In the genomic region with DNA sequence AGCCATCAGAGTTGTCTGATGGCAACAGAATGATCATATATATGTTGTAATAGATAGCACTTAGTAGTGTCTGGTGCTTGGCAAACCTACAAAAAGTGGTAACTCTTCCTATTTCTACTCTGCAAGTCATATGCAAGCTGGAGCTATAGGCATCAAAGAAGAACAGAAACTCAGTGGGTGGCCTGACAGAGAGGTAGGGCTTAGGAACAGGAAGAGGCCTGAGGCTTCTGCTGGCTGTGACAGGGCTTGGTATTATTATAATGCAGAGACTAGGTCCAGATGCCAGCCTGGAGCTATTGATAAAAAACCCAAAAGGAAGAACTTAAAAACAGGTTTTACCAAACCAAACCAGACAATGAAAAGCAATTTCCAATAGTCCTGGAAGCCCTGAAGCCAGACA, we compare ENCODE assay signal across 7 cellular contexts. TPM values are rescaled to one million over a fixed set of nuclear protein-coding genes. Genes with fewer than 3 reads are reported as not detected.
DNase-seq lines count a peak whose midpoint lies in the region; ATAC-seq and TF ChIP-seq lines count a peak whose summit lies in the region.

No MANE protein-coding gene starts in this region.

- TF ChIP-seq CTCF in OCI-LY3 (IDR thresholded peaks at IDR 0.05; ENCODE audit: low read depth, low read length) (no peak), neural crest cell (conservative IDR thresholded peaks at IDR 0.05) (no peak)

- DNase-seq in neural crest cell (ENCODE audit: low read depth, low spot score), result no peak
- no peak for DNase-seq in D341Med (ENCODE audit: low spot score)
- no peak for DNase-seq in GOT3 (lab: John Stamatoyannopoulos, UW)

- peaks cover 2% of the 10 kb centered on the region for H3K4me1 Mint-ChIP-seq in neural crest cell

- H3K4me1 ChIP-seq in OCI-LY3 (ENCODE audit: low read length), result peaks cover 38% of the 10 kb centered on the region

- H3K4me3 Mint-ChIP-seq in neural crest cell, result peak overlapping the region; percentile 4

- peak overlapping the region; percentile 55 for H3K9ac ChIP-seq in OCI-LY3 (ENCODE audit: low read length)

- H3K36me3 ChIP-seq in OCI-LY3 (replicated peaks; ENCODE audit: low read depth, low read length), result peaks cover 51% of the 10 kb centered on the region

- H3K36me3 Mint-ChIP-seq in neural crest cell (ENCODE audit: low read depth), result peaks cover 13% of the 10 kb centered on the region

- no peaks in the 10 kb centered on the region for H3K9me3 ChIP-seq in OCI-LY3 (ENCODE audit: insufficient read depth, low read length)

- peak; percentile 41 for ATAC-seq in GM19043 (IDR thresholded peaks at IDR 0.05; ENCODE audit: low read depth, unreplicated experiment)
- ATAC-seq in HG02840 (IDR thresholded peaks at IDR 0.05; ENCODE audit: low FRiP score, unreplicated experiment), result peak; percentile 25
- ATAC-seq in HG03097 (IDR thresholded peaks at IDR 0.05; ENCODE audit: low FRiP score, unreplicated experiment), result no peak

- no peaks in the 10 kb centered on the region for H3K27me3 Mint-ChIP-seq in neural crest cell (ENCODE audit: low read depth)

- no peaks in the 10 kb centered on the region for H3K9me3 Mint-ChIP-seq in neural crest cell

- peak overlapping the region; percentile 67 for H3K4me2 ChIP-seq in OCI-LY3 (ENCODE audit: low read length)

- peak overlapping the region; percentile 87 for H3K27ac ChIP-seq in OCI-LY3 (ENCODE audit: low read length)

- H2AFZ ChIP-seq in OCI-LY3 (ENCODE audit: low read depth, low read length), result no peak overlapping the region

- H3K27ac Mint-ChIP-seq in neural crest cell (ENCODE audit: unreplicated experiment), result no peak overlapping the region

- H4K20me1 ChIP-seq in OCI-LY3 (ENCODE audit: insufficient read depth, low read length), result 0 out of 2 replicates have a peak, but pooled peaks cover under 1% of the 10 kb centered on the region

- H3K27me3 ChIP-seq in OCI-LY3 (ENCODE audit: low read depth, low read length), result no peaks in the 10 kb centered on the region

- peak overlapping the region; percentile 32; the same call in 1 of the 2 replicates for H3K4me3 ChIP-seq in OCI-LY3 (ENCODE audit: low read length)

- H3K79me2 ChIP-seq in OCI-LY3 (ENCODE audit: low read length), result peaks cover 10% of the 10 kb centered on the region

RNA-seq across cellular contexts. Expression of gene DIAPH1, which starts 4.4 kb away (rescaled TPM):
- total RNA-seq in neural crest cell, result 86.3 and 99.1 TPM in 2 replicates

RNA-seq across cellular contexts. Expression of gene HDAC3, which starts 13.5 kb away (rescaled TPM):
- total RNA-seq in neural crest cell, result 110 and 114 TPM in 2 replicates

RNA-seq across cellular contexts. Expression of gene RELL2, which starts 13.6 kb away (rescaled TPM):
- total RNA-seq in neural crest cell, result 6.5 and 6.9 TPM in 2 replicates

RNA-seq across cellular contexts. Expression of gene FCHSD1, which starts 28.0 kb away (rescaled TPM):
- 20.4 and 20.6 TPM in 2 replicates for total RNA-seq in neural crest cell

RNA-seq across cellular contexts. Expression of gene ARAP3, which starts 58.8 kb away (rescaled TPM):
- 36.0 and 39.2 TPM in 2 replicates for total RNA-seq in neural crest cell
